20 cellular contexts compared by ENCODE assay signal in the genomic region with DNA sequence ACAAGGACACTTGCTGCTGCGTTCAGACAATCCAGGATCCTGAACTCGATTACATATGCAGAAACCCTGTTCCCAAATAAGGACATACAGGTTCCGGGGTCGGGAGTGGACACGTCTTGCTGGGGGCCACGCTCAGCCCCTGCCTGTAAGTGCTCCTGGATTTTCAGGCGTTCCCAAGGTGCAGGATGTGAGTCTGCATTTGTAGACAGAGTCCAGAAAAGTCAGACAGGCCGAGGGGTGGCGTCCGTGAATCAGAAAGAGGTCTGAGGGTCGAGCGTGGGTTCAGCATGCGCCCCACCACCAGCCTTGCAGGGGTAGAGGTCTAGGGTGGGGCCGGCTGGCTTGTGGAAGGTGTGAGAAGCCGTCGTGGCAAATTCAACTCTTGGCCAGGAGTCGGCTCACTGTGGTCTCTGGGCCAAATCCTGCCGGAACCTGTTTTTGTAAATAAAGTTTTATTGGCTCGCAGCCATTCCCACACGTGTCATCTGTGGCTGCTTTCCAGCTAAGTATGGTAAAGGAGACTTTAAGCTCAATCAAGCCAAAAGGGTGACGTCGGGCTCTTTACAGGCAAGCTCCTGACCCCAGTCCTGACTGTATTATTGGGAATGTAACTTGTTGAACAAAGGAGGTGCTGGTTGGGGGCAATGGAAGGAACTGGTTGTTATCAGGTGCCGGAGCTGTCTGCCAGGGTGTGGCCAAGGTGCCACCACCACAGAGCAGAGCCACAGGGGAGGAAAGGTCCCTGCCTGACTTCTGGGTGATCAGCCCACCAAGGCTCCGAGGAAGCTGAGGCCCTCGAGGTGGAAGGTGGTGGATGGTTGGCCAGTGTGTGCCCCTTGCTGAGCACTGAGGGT. TPM values are rescaled to one million over a fixed set of nuclear protein-coding genes. Genes with fewer than 3 reads are reported as not detected.
A peak's percentile ranks its signal among the peaks of the same experiment; 100 is the strongest.
DNase-seq lines count a peak whose midpoint lies in the region; ATAC-seq, FAIRE-seq and TF ChIP-seq lines count a peak whose summit lies in the region.
"Had no signal": no experiment of that assay in that cellular context is flagged by ENCODE, and none has a peak within 500 bp of the region (broad histone marks: within the 10 kb centered on the region; RNA-seq: fewer than 3 reads in every experiment).

No MANE protein-coding gene starts in this region.

- no peak for ATAC-seq in left cardiac atrium
- ATAC-seq: HCT116, upper lobe of right lung had no signal

- intact Hi-C loops in left cardiac atrium (cut with DNase I), result no loop called here

- H3K4me3 ChIP-seq in astrocyte of the spinal cord (ENCODE audit: low read depth, low read length), result no peak overlapping the region
- H3K4me3 ChIP-seq in small intestine (ENCODE audit: low read depth in 1 of 2, low read length in 2 of 2), result no peak overlapping the region
- H3K4me3 ChIP-seq: hepatocyte, upper lobe of right lung had no signal

- H3K4me1 ChIP-seq in small intestine (ENCODE audit: control insufficient read depth in 2 of 2, insufficient read depth in 1 of 2, low read depth in 1 of 2, low read length in 1 of 2), result no peaks in the 10 kb centered on the region
- H3K4me1 ChIP-seq: upper lobe of right lung had no signal

- FAIRE-seq in small intestine (lab: Jason Lieb, UNC), result no peak
- FAIRE-seq: A204.1, colon had no signal

- H3K27ac ChIP-seq in small intestine (ENCODE audit: low read depth in 1 of 2, low read length in 1 of 2), result no peak overlapping the region
- H3K27ac ChIP-seq: hepatocyte, upper lobe of right lung had no signal

- H3K9me3 ChIP-seq in small intestine (ENCODE audit: control insufficient read depth, low read depth), result no peaks in the 10 kb centered on the region
- H3K9me3 ChIP-seq: upper lobe of right lung had no signal

- no peaks in the 10 kb centered on the region for H3K27me3 ChIP-seq in small intestine (ENCODE audit: control insufficient read depth in 2 of 2, insufficient read depth in 2 of 2, low read length in 2 of 2)

- TF ChIP-seq CTCF in astrocyte of the spinal cord (IDR thresholded peaks at IDR 0.05; ENCODE audit: low read depth, low read length), result no peak

- H3K36me3 ChIP-seq in small intestine (ENCODE audit: control insufficient read depth in 2 of 2, insufficient read depth in 2 of 2, low read length in 2 of 2), result no peaks in the 10 kb centered on the region
- H3K36me3 ChIP-seq: upper lobe of right lung had no signal

- WGBS in small intestine, 3 donors, result 30 to 64% (median 40%) methylated on average over 25 of the region's 25 CpGs

- DNase-seq in NCI-H345 (lab: John Stamatoyannopoulos, UW) (peak; percentile 10), NCI-H345 treated with DMSO at 0.1 percent for 48 hours (lab: John Stamatoyannopoulos, UW; ENCODE audit: unreplicated experiment) (no peak), astrocyte of the spinal cord (ENCODE audit: low read depth, low spot score) (peak; percentile 13), left cardiac atrium (peak; percentile 17), small intestine (peak; percentile 19), Kasumi-1 (lab: John Stamatoyannopoulos, UW) (no peak), kidney tubule cell (ENCODE audit: low spot score) (no peak)
- no peak for DNase-seq in activated CD4-positive, alpha-beta T cell treated with anti-CD3 and anti-CD28 coated beads for 48 hours
- DNase-seq: activated CD4-positive, alpha-beta memory T cell treated with anti-CD3 and anti-CD28 coated beads, Interleukin-2, amount 10 ng/mL, durations not matched to agents 7 days and 5 days; Karpas-422; NCI-H146; NCI-H526 treated with DMSO at 0.1 percent for 48 hours; stimulated activated naive CD4-positive, alpha-beta T cell treated with Interleukin-2 at 50 U/mL for 16 hours; upper lobe of right lung had no signal

- in situ Hi-C loops in astrocyte of the spinal cord (cut with HindIII; ENCODE audit: low sequenced_read_pairs), result no loop called here

RNA-seq across cellular contexts. Expression of a gene that starts 7.4 kb away (rescaled TPM):
- total RNA-seq in left cardiac atrium, result 10 to 100 TPM; 21.5 to 38.2 TPM
- polyA plus RNA-seq in small intestine, result under 1 TPM in 2 of 3 donors, not detected in 1; 0.28 to 0.81 TPM
- total RNA-seq: activated CD4-positive, alpha-beta memory T cell treated with anti-CD3 and anti-CD28 coated beads, Interleukin-2, amount 10 ng/mL, durations not matched to agents 7 days and 5 days had no signal
- polyA plus RNA-seq: CD14-positive monocyte had no signal

RNA-seq across cellular contexts. Expression of a gene that starts 28.7 kb away (rescaled TPM):
- under 1 TPM; 0.34 to 0.38 TPM for total RNA-seq in left cardiac atrium
- under 1 TPM in 1 of 3 donors, not detected in 2; 0.21 TPM for polyA plus RNA-seq in small intestine
- total RNA-seq: activated CD4-positive, alpha-beta memory T cell treated with anti-CD3 and anti-CD28 coated beads, Interleukin-2, amount 10 ng/mL, durations not matched to agents 7 days and 5 days; epithelial cell of proximal tubule had no signal
- polyA plus RNA-seq: CD14-positive monocyte had no signal

Comparison
In these comparisons a context has a peak if more than half of its experiments do, and no peak if none do; other contexts are left out.
1. DNase-seq: peak in NCI-H345 (single experiment), astrocyte of the spinal cord (single experiment), left cardiac atrium (single experiment) and small intestine (single experiment); none in NCI-H345 treated with DMSO at 0.1 percent for 48 hours (single experiment), Kasumi-1 (0 of 2), kidney tubule cell (single experiment) and activated CD4-positive, alpha-beta T cell treated with anti-CD3 and anti-CD28 coated beads for 48 hours (single experiment).